30 cellular contexts compared by ENCODE assay signal in genomic region chrX:127459784-127460183, GRCh38.
DNase-seq lines count a peak whose midpoint lies in the region; ATAC-seq, FAIRE-seq and TF ChIP-seq lines count a peak whose summit lies in the region.
"Had no signal": no experiment of that assay in that cellular context is flagged by ENCODE, and none has a peak within 500 bp of the region (broad histone marks: within the 10 kb centered on the region; RNA-seq: fewer than 3 reads in every experiment).

No MANE protein-coding gene starts in this region.

- H3K4me2 ChIP-seq in GM23338 = no peak overlapping the region
- H3K4me2 ChIP-seq in neural cell (ENCODE audit: low read length) = no peak overlapping the region
- H3K4me2 ChIP-seq: BLaER1 had no signal

- H3K27me3 ChIP-seq in GM23338 (ENCODE audit: insufficient read depth) (no peaks in the 10 kb centered on the region), bronchial epithelial cell (ENCODE audit: control insufficient read depth, insufficient read depth, low read length) (no peaks in the 10 kb centered on the region), neural cell (ENCODE audit: insufficient read depth, low read depth, low read length) (no peaks in the 10 kb centered on the region)
- H3K27me3 ChIP-seq: tibial artery had no signal

- TF ChIP-seq POLR2A in NB4 (IDR thresholded peaks at IDR 0.05; ENCODE audit: extremely low read depth, insufficient read length) = no peak

- peak; percentile 53 for ATAC-seq in GM23338
- ATAC-seq: sciatic nerve had no signal

- peak; percentile 29 for DNase-seq in GM23338 (ENCODE audit: low spot score)
- DNase-seq in NB4 (ENCODE audit: low read depth) = peak; percentile 1
- DNase-seq in bronchial epithelial cell (ENCODE audit: low read depth) = peak; percentile 2
- no peak for DNase-seq in NCI-H2029 treated with DMSO at 0.1 percent for 48 hours (lab: John Stamatoyannopoulos, UW)
- DNase-seq in NCI-H2196 treated with DMSO at 0.1 percent for 48 hours (lab: John Stamatoyannopoulos, UW; ENCODE audit: unreplicated experiment) = no peak
- DNase-seq in effector CD8-positive, alpha-beta T cell (lab: John Stamatoyannopoulos, UW) = no peak
- DNase-seq: activated CD4-positive, alpha-beta T cell treated with anti-CD3 and anti-CD28 coated beads for 48 hours; activated CD8-positive, alpha-beta memory T cell treated with anti-CD3 and anti-CD28 coated beads for 24 hours; activated gamma-delta T cell; activated naive CD8-positive, alpha-beta T cell treated with anti-CD3 and anti-CD28 coated beads for 36 hours; activated T-cell treated with anti-CD3 and anti-CD28 coated beads, Interleukin-2, amount 50 U/mL, for 1 hour; aorta; effector memory CD4-positive, alpha-beta T cell; erythroblast; kidney glomerular epithelial cell; NCI-H1105; NCI-H1930; NCI-H524 treated with DMSO at 0.1 percent for 48 hours; stimulated activated CD4-positive, alpha-beta T cell treated with anti-CD3 and anti-CD28 coated beads, Interleukin-12 subunit alpha, Interleukin-12 subunit beta, amount 100 ng/mL, for 4 hours; stimulated activated CD4-positive, alpha-beta T cell treated with anti-CD3 and anti-CD28 coated beads, Interleukin-4, amount 100 ng/mL, for 1 hour; SW 1271; T-helper 9 cell; tibial artery had no signal

- H3K9me2 ChIP-seq in GM23338 (ENCODE audit: insufficient read depth) = no peaks in the 10 kb centered on the region
- H3K9me2 ChIP-seq in neural cell (ENCODE audit: insufficient read depth, low read length) = no peaks in the 10 kb centered on the region

- no peaks in the 10 kb centered on the region for H3K27me3 Mint-ChIP-seq in GM23338 (ENCODE audit: insufficient read depth, low read depth, poor library complexity)
- H3K27me3 Mint-ChIP-seq: activated naive CD8-positive, alpha-beta T cell treated with anti-CD3 and anti-CD28 coated beads for 36 hours had no signal

- TF ChIP-seq CTCF in GM23338 (conservative IDR thresholded peaks at IDR 0.05; ENCODE audit: low read depth in 2 of 2) (peak; percentile 21 to 35; a peak in 2 of 4 replicates), NB4 (IDR thresholded peaks at IDR 0.05; ENCODE audit: low read depth, low read length) (no peak), bronchial epithelial cell (IDR thresholded peaks at IDR 0.05; ENCODE audit: insufficient read depth, low read length, severe bottlenecking) (no peak), neural cell (IDR thresholded peaks at IDR 0.05; ENCODE audit: poor library complexity, severe bottlenecking) (peak; percentile 37)

- peak; percentile 17 for TF ChIP-seq EP300 in neural cell (conservative IDR thresholded peaks at IDR 0.05; ENCODE audit: poor library complexity, severe bottlenecking)

- peaks cover 4% of the 10 kb centered on the region; the same call in 1 of the 3 replicates for H3K4me1 Mint-ChIP-seq in GM23338
- H3K4me1 Mint-ChIP-seq: activated naive CD8-positive, alpha-beta T cell treated with anti-CD3 and anti-CD28 coated beads for 36 hours; mesothelial cell of epicardium had no signal

- no peaks in the 10 kb centered on the region for H3K36me3 ChIP-seq in GM23338 (ENCODE audit: insufficient read depth)
- no peaks in the 10 kb centered on the region for H3K36me3 ChIP-seq in bronchial epithelial cell (ENCODE audit: control insufficient read depth, insufficient read depth, low read length)
- H3K36me3 ChIP-seq in neural cell (ENCODE audit: insufficient read depth, low read length) = no peaks in the 10 kb centered on the region
- H3K36me3 ChIP-seq: BLaER1, prostate gland, tibial artery had no signal

- peaks cover 5% of the 10 kb centered on the region; the same call in 1 of the 2 replicates for H3K4me1 ChIP-seq in GM23338 (ENCODE audit: insufficient read depth)
- H3K4me1 ChIP-seq: BLaER1, prostate gland, tibial artery had no signal

- H3K9ac ChIP-seq in neural cell (ENCODE audit: low read length) = no peak overlapping the region
- H3K9ac ChIP-seq: BLaER1 had no signal

- no peak for FAIRE-seq in bronchial epithelial cell (lab: Jason Lieb, UNC)
- FAIRE-seq: RCC 7860 had no signal

- H3K4me3 Mint-ChIP-seq in GM23338 = no peak overlapping the region
- H3K4me3 Mint-ChIP-seq: activated naive CD8-positive, alpha-beta T cell treated with anti-CD3 and anti-CD28 coated beads for 36 hours; mesothelial cell of epicardium had no signal

- H3K4me3 ChIP-seq in GM23338 (no peak overlapping the region), NB4 (ENCODE audit: low read depth, low read length) (no peak overlapping the region), bronchial epithelial cell (ENCODE audit: low read depth, low read length) (no peak overlapping the region), neural cell (ENCODE audit: low read length) (no peak overlapping the region)
- H3K4me3 ChIP-seq: BLaER1, coronary artery, prostate gland, tibial artery had no signal

- H3K27ac ChIP-seq in GM23338 (ENCODE audit: low read depth) (no peak overlapping the region; the same call in 1 of the 2 replicates), neural cell (ENCODE audit: low read length) (no peak overlapping the region)
- H3K27ac ChIP-seq: BLaER1, coronary artery, prostate gland, tibial artery had no signal

- H3F3A ChIP-seq in GM23338 (replicated peaks; ENCODE audit: low read depth) (no peaks in the 10 kb centered on the region), neural cell (ENCODE audit: insufficient read depth, low read length, poor library complexity, severe bottlenecking) (no peaks in the 10 kb centered on the region)

- H3K79me2 ChIP-seq in GM23338 (replicated peaks; ENCODE audit: insufficient read depth) (no peaks in the 10 kb centered on the region), neural cell (replicated peaks; ENCODE audit: insufficient read depth, low read length) (no peaks in the 10 kb centered on the region)

- H4K20me1 ChIP-seq in GM23338 (replicated peaks; ENCODE audit: insufficient read depth) (no peaks in the 10 kb centered on the region), neural cell (ENCODE audit: insufficient read depth) (no peaks in the 10 kb centered on the region)
- H4K20me1 ChIP-seq: BLaER1 had no signal

- H3K9me3 Mint-ChIP-seq in GM23338 = no peaks in the 10 kb centered on the region
- H3K9me3 Mint-ChIP-seq: activated naive CD8-positive, alpha-beta T cell treated with anti-CD3 and anti-CD28 coated beads for 36 hours had no signal

- no peaks in the 10 kb centered on the region for H3K36me3 Mint-ChIP-seq in GM23338 (ENCODE audit: low read depth)
- H3K36me3 Mint-ChIP-seq: activated naive CD8-positive, alpha-beta T cell treated with anti-CD3 and anti-CD28 coated beads for 36 hours; mesothelial cell of epicardium had no signal

- no peaks in the 10 kb centered on the region for H3K9me3 ChIP-seq in neural cell (ENCODE audit: low read length)
- H3K9me3 ChIP-seq: BLaER1, prostate gland, tibial artery had no signal

- H3K27ac Mint-ChIP-seq in GM23338 = no peak overlapping the region
- H3K27ac Mint-ChIP-seq: activated naive CD8-positive, alpha-beta T cell treated with anti-CD3 and anti-CD28 coated beads for 36 hours; mesothelial cell of epicardium had no signal

- no peak overlapping the region for H2AFZ ChIP-seq in GM23338
- H2AFZ ChIP-seq in neural cell (ENCODE audit: low read depth, low read length) = no peak overlapping the region

- TF ChIP-seq RAD21 in neural cell (conservative IDR thresholded peaks at IDR 0.05) = peak; percentile 14

TF ChIP-seq in GM23338, 12 proteins besides CTCF, POLR2A, EP300 and RAD21 (continues in another document):
- TF ChIP-seq JUNB (IDR thresholded peaks at IDR 0.05; ENCODE audit: unreplicated experiment) (no peak), POLR2AphosphoS5 (IDR thresholded peaks at IDR 0.05; ENCODE audit: low read depth) (no peak), NANOG (IDR thresholded peaks at IDR 0.05; ENCODE audit: borderline replicate concordance) (no peak)

TF ChIP-seq in neural cell, 6 proteins besides CTCF, POLR2A, EP300 and RAD21:
- no peak for TF ChIP-seq REST (IDR thresholded peaks at IDR 0.05; ENCODE audit: borderline replicate concordance)
- TF ChIP-seq SMC3 (conservative IDR thresholded peaks at IDR 0.05; ENCODE audit: poor library complexity) = no peak
- no peak for TF ChIP-seq TAF1 (IDR thresholded peaks at IDR 0.05; ENCODE audit: low read depth)
- TF ChIP-seq MXI1 (conservative IDR thresholded peaks at IDR 0.05; ENCODE audit: poor library complexity, severe bottlenecking) = no peak

Comparison
In these comparisons a context has a peak if more than half of its experiments do, and no peak if none do; other contexts are left out.
1. DNase-seq: peak in GM23338 (single experiment), NB4 (single experiment) and bronchial epithelial cell (single experiment); none in NCI-H2029 treated with DMSO at 0.1 percent for 48 hours (single experiment), NCI-H2196 treated with DMSO at 0.1 percent for 48 hours (single experiment) and effector CD8-positive, alpha-beta T cell (single experiment).
2. CTCF ChIP-seq: peak in GM23338 (2 of 2) and neural cell (single experiment); none in NB4 (single experiment) and bronchial epithelial cell (single experiment).